1 cellular context compared by ENCODE assay signal in the genomic region with DNA sequence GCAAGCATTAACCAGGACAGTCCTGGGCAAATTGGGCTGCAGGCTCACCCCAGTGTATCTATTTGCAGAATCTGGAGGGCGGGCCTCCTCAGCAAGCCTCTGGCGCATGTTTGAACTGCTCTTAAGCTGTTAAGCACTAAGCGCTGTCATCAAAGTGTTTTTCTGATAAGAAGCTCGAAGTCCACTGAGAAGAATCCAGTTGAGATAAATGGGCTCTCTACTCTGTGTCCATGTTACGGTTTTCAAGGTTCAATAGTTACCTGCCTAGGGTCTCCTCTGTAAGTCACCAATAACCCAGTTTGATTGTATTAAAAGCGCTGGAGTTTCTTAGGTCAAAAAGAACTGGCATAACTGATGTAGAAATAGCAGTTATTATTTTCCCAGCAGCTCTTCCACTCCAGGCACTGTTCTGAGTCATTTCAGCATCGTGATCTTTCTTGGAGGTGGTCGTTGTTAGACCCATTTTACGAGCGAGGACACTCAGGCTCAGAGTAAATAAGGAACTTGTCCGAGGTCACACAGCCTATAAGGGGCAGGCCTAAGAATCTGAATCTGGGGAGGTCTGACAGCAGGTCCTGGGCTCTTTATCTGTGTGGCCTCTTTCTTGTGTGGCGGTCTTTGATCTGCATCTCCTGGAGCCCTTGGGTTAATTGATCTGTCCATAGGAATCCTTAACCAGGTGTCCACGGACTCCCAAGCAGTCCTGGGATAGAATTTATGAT.
TF ChIP-seq lines count a peak whose summit lies in the region.

No MANE protein-coding gene starts in this region.

TF ChIP-seq in HepG2, 621 proteins besides CTCF, POLR2A, EP300 and RAD21 (continued from another document and continues in another):
- TF ChIP-seq REST (IDR thresholded peaks at IDR 0.05; ENCODE audit: borderline replicate concordance in 1 of 2, low read depth in 1 of 2, low read length in 2 of 2) (peak in 1 of 2 experiments; percentile 74; a peak in 2 of 4 replicates), SAFB2 (CRISPR knock-in tag; IDR thresholded peaks at IDR 0.05; ENCODE audit: borderline replicate concordance, low read depth) (no peak), NFIB (CRISPR knock-in tag; IDR thresholded peaks at IDR 0.05; ENCODE audit: borderline replicate concordance) (no peak), ZMYM3 (CRISPR knock-in tag; IDR thresholded peaks at IDR 0.05) (peak; percentile 95), POGK (CRISPR knock-in tag; conservative IDR thresholded peaks at IDR 0.05) (peak; percentile 86), MAF1 (CRISPR knock-in tag; IDR thresholded peaks at IDR 0.05; ENCODE audit: borderline replicate concordance) (no peak), ZNF781 (CRISPR knock-in tag; IDR thresholded peaks at IDR 0.05; ENCODE audit: borderline replicate concordance, not compliant biosample characterization) (no peak), ZNF225 (CRISPR knock-in tag; IDR thresholded peaks at IDR 0.05) (no peak), ZNF567 (CRISPR knock-in tag; IDR thresholded peaks at IDR 0.05; ENCODE audit: borderline replicate concordance) (no peak), SMYD3 (CRISPR knock-in tag; IDR thresholded peaks at IDR 0.05) (peak; percentile 99), ZNF550 (CRISPR knock-in tag; IDR thresholded peaks at IDR 0.05; ENCODE audit: borderline replicate concordance) (no peak), NONO (IDR thresholded peaks at IDR 0.05) (no peak), NONO (CRISPR knock-in tag; conservative IDR thresholded peaks at IDR 0.05) (peak; percentile 83), CBFB (CRISPR knock-in tag; IDR thresholded peaks at IDR 0.05) (peak; percentile 78), MXD1 (CRISPR knock-in tag; IDR thresholded peaks at IDR 0.05) (no peak), ZNF850 (CRISPR knock-in tag; conservative IDR thresholded peaks at IDR 0.05) (no peak), NR2C2 (CRISPR knock-in tag; IDR thresholded peaks at IDR 0.05; ENCODE audit: borderline replicate concordance) (peak; percentile 81), SMAD9 (CRISPR knock-in tag; IDR thresholded peaks at IDR 0.05) (0 out of 2 replicates have a peak, but pooled peaks have one; percentile 56), SKI (IDR thresholded peaks at IDR 0.05; ENCODE audit: partially characterized antibody) (peak; percentile 62), TERF1 (CRISPR knock-in tag; IDR thresholded peaks at IDR 0.05) (no peak), JUN (CRISPR knock-in tag; IDR thresholded peaks at IDR 0.05) (peak; percentile 79; the same call in 1 of the 2 replicates), ZNF17 (CRISPR knock-in tag; IDR thresholded peaks at IDR 0.05) (no peak), ELK4 (CRISPR knock-in tag; IDR thresholded peaks at IDR 0.05; ENCODE audit: borderline replicate concordance) (no peak), STAG1 (CRISPR knock-in tag; IDR thresholded peaks at IDR 0.05) (peak; percentile 54), ZNF616 (CRISPR knock-in tag; IDR thresholded peaks at IDR 0.05; ENCODE audit: low read depth) (no peak), RBFOX2 (IDR thresholded peaks at IDR 0.05; ENCODE audit: low read depth, low read length) (peak; percentile 50), PLRG1 (conservative IDR thresholded peaks at IDR 0.05) (no peak), BCL6 (CRISPR knock-in tag; IDR thresholded peaks at IDR 0.05) (peak; percentile 95), HBP1 (CRISPR knock-in tag; IDR thresholded peaks at IDR 0.05; ENCODE audit: low read depth) (peak; percentile 89), NFYC (CRISPR knock-in tag; IDR thresholded peaks at IDR 0.05) (peak; percentile 15; the same call in 1 of the 2 replicates), DBP (CRISPR knock-in tag; IDR thresholded peaks at IDR 0.05; ENCODE audit: not compliant biosample characterization) (no peak), HNF1B (CRISPR knock-in tag; IDR thresholded peaks at IDR 0.05) (peak; percentile 96)
- TF ChIP-seq, protein P1, sequence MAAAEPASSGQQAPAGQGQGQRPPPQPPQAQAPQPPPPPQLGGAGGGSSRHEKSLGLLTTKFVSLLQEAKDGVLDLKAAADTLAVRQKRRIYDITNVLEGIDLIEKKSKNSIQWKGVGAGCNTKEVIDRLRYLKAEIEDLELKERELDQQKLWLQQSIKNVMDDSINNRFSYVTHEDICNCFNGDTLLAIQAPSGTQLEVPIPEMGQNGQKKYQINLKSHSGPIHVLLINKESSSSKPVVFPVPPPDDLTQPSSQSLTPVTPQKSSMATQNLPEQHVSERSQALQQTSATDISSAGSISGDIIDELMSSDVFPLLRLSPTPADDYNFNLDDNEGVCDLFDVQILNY (CRISPR knock-in tag; conservative IDR thresholded peaks at IDR 0.05) = no peak
- TF ChIP-seq, protein P2, sequence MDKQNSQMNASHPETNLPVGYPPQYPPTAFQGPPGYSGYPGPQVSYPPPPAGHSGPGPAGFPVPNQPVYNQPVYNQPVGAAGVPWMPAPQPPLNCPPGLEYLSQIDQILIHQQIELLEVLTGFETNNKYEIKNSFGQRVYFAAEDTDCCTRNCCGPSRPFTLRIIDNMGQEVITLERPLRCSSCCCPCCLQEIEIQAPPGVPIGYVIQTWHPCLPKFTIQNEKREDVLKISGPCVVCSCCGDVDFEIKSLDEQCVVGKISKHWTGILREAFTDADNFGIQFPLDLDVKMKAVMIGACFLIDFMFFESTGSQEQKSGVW (CRISPR knock-in tag; IDR thresholded peaks at IDR 0.05; ENCODE audit: borderline replicate concordance) = no peak
- TF ChIP-seq, protein P3, sequence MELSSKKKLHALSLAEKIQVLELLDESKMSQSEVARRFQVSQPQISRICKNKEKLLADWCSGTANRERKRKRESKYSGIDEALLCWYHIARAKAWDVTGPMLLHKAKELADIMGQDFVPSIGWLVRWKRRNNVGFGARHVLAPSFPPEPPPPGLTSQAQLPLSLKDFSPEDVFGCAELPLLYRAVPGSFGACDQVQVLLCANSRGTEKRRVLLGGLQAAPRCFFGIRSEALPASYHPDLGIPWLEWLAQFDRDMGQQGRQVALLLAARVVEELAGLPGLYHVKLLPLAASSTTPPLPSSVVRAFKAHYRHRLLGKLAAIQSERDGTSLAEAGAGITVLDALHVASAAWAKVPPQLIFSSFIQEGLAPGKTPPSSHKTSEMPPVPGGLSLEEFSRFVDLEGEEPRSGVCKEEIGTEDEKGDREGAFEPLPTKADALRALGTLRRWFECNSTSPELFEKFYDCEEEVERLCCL (CRISPR knock-in tag; IDR thresholded peaks at IDR 0.05; ENCODE audit: borderline replicate concordance) = no peak
- TF ChIP-seq, protein P4, sequence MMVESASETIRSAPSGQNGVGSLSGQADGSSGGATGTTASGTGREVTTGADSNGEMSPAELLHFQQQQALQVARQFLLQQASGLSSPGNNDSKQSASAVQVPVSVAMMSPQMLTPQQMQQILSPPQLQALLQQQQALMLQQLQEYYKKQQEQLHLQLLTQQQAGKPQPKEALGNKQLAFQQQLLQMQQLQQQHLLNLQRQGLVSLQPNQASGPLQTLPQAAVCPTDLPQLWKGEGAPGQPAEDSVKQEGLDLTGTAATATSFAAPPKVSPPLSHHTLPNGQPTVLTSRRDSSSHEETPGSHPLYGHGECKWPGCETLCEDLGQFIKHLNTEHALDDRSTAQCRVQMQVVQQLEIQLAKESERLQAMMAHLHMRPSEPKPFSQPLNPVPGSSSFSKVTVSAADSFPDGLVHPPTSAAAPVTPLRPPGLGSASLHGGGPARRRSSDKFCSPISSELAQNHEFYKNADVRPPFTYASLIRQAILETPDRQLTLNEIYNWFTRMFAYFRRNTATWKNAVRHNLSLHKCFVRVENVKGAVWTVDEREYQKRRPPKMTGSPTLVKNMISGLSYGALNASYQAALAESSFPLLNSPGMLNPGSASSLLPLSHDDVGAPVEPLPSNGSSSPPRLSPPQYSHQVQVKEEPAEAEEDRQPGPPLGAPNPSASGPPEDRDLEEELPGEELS (CRISPR knock-in tag; IDR thresholded peaks at IDR 0.05) = peak; percentile 94
- TF ChIP-seq, protein P5, sequence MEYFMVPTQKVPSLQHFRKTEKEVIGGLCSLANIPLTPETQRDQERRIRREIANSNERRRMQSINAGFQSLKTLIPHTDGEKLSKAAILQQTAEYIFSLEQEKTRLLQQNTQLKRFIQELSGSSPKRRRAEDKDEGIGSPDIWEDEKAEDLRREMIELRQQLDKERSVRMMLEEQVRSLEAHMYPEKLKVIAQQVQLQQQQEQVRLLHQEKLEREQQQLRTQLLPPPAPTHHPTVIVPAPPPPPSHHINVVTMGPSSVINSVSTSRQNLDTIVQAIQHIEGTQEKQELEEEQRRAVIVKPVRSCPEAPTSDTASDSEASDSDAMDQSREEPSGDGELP (IDR thresholded peaks at IDR 0.05; ENCODE audit: borderline replicate concordance, low read depth) = peak; percentile 76; the same call in 1 of the 2 replicates
